Comparison of ENCODE assay signal across 8 cellular contexts in the genomic region with DNA sequence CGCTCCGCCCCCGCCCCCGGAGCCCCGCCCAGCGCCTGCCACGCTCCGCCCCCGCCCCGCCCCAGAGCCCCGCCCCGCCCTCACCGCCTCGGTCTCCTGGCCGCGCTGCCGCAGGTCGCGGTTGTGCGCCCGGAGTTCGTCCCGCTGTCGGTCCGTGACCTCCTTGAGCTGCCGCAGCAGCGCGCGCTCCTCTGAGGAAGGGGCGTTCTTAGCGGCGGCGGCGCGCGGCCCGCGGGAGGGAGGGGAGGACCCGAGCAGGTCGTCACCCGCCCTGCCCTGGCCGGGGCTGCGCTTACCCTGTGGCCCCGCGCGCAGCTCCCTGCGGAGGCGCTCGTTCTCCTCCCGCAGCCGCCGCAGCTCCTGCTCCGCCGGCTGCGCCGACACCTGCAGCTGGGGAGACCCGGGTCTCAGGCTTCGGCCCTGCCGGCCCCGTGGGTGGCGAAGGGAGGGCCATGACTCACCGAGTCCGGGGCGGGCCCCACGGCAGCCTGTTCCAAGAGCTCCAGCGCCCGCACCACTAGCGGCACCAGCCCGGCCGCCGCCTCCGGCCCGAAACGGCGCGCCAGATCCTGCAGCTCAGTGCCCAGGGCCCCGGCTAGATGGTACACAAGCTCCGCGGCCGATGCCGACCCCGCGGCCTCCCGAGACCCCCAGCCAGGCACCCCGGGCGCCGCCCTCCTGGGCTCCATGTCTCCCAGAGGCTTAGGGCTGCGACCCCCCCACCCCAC. TPM values are rescaled to one million over a fixed set of nuclear protein-coding genes. Genes with fewer than 3 reads are reported as not detected.
DNase-seq lines count a peak whose midpoint lies in the region; ATAC-seq lines count a peak whose summit lies in the region.

No MANE protein-coding gene starts in this region.

- H3K4me3 ChIP-seq in effector memory CD4-positive, alpha-beta T cell (ENCODE audit: insufficient read depth, low read depth, low read length, poor library complexity, severe bottlenecking): peak overlapping the region; percentile 68

- intact Hi-C loops in activated CD4-positive, alpha-beta memory T cell treated with anti-CD3 and anti-CD28 coated beads for 36 hours (cut with micrococcal nuclease): loop anchor here (2.0 to 10.0 kb wide), 3 partner anchors 36 to 386 kb away; partner anchors contain the start of genes DPH1 and PRPF8

- H3K27me3 ChIP-seq in effector memory CD4-positive, alpha-beta T cell (replicated peaks; ENCODE audit: control insufficient read depth, insufficient read depth, low read length, poor library complexity, severe bottlenecking): no peaks in the 10 kb centered on the region

- peak; percentile 46 for ATAC-seq in HG02840 (IDR thresholded peaks at IDR 0.05; ENCODE audit: low FRiP score, unreplicated experiment)

- H3K4me1 ChIP-seq in effector memory CD4-positive, alpha-beta T cell (ENCODE audit: control insufficient read depth, insufficient read depth, low read length, poor library complexity, severe bottlenecking): peaks cover 22% of the 10 kb centered on the region

- H3K9me3 ChIP-seq in effector memory CD4-positive, alpha-beta T cell (ENCODE audit: control insufficient read depth, low read length): no peaks in the 10 kb centered on the region

- CTCF ChIA-PET in activated CD4-positive, alpha-beta memory T cell treated with anti-CD3 and anti-CD28 coated beads for 36 hours (lab: Charles Lee): interaction anchor here (0.7 to 2.9 kb wide), 32 partner anchors 12 to 689 kb away, joined by 3 to 31 read pairs (median 4); partner anchors contain the start of genes INPP5K, PITPNA, PRPF8 and RPA1

- H3K27ac ChIP-seq in effector memory CD4-positive, alpha-beta T cell (ENCODE audit: insufficient read depth, low read length, poor library complexity, severe bottlenecking): peak overlapping the region; percentile 66

- peak; percentile 73 for DNase-seq in NCI-H1694 treated with DMSO at 0.1 percent for 48 hours (lab: John Stamatoyannopoulos, UW)
- DNase-seq in NCI-H1694 (lab: John Stamatoyannopoulos, UW): no peak
- peak; percentile 69 for DNase-seq in NCI-H2196 (lab: John Stamatoyannopoulos, UW; ENCODE audit: unreplicated experiment)
- DNase-seq in activated CD4-positive, alpha-beta memory T cell treated with anti-CD3 and anti-CD28 coated beads for 36 hours: peak; percentile 88
- DNase-seq in effector memory CD4-positive, alpha-beta T cell: peak; percentile 69 to 74 (median 71)
- peak; percentile 97 for DNase-seq in mesenteric fat pad (ENCODE audit: low spot score)
- DNase-seq in stimulated activated CD8-positive, alpha-beta memory T cell treated with anti-CD3 and anti-CD28 coated beads, Interleukin-15, amount 100 ng/mL, for 4 hours (ENCODE audit: low read depth in 2 of 2): peak; percentile 54 to 71

- H3K36me3 ChIP-seq in effector memory CD4-positive, alpha-beta T cell (ENCODE audit: control insufficient read depth, insufficient read depth, low read length): peaks cover 44% of the 10 kb centered on the region

- POLR2A ChIA-PET in activated CD4-positive, alpha-beta memory T cell treated with anti-CD3 and anti-CD28 coated beads for 36 hours (lab: Charles Lee): interaction anchor here (0.5 to 2.1 kb wide), 7 partner anchors 16 to 299 kb away, joined by 3 to 9 read pairs (median 4); partner anchors contain the start of genes INPP5K and PRPF8

- peaks cover 29% of the 10 kb centered on the region for H3K36me3 Mint-ChIP-seq in activated CD4-positive, alpha-beta memory T cell treated with anti-CD3 and anti-CD28 coated beads for 36 hours

- H3K27me3 Mint-ChIP-seq in activated CD4-positive, alpha-beta memory T cell treated with anti-CD3 and anti-CD28 coated beads for 36 hours: no peaks in the 10 kb centered on the region

- H3K27ac Mint-ChIP-seq in activated CD4-positive, alpha-beta memory T cell treated with anti-CD3 and anti-CD28 coated beads for 36 hours: no peak overlapping the region

- peak overlapping the region; percentile 48 for H3K4me3 Mint-ChIP-seq in activated CD4-positive, alpha-beta memory T cell treated with anti-CD3 and anti-CD28 coated beads for 36 hours

- no peaks in the 10 kb centered on the region for H3K9me3 Mint-ChIP-seq in activated CD4-positive, alpha-beta memory T cell treated with anti-CD3 and anti-CD28 coated beads for 36 hours

- H3K4me1 Mint-ChIP-seq in activated CD4-positive, alpha-beta memory T cell treated with anti-CD3 and anti-CD28 coated beads for 36 hours (ENCODE audit: low read depth): peaks cover 25% of the 10 kb centered on the region

RNA-seq across cellular contexts. Expression of gene RILP, which starts 0.4 kb away (rescaled TPM):
- 1 to 10 TPM; 5.8 to 6.2 TPM for total RNA-seq in activated CD4-positive, alpha-beta memory T cell treated with anti-CD3 and anti-CD28 coated beads for 36 hours
- total RNA-seq in mesenteric fat pad: 31.4 TPM

RNA-seq across cellular contexts. Expression of gene SCARF1, which starts 3.7 kb away (rescaled TPM):
- 1 to 10 TPM; 2.7 to 3.2 TPM for total RNA-seq in activated CD4-positive, alpha-beta memory T cell treated with anti-CD3 and anti-CD28 coated beads for 36 hours
- total RNA-seq in mesenteric fat pad: 25.7 TPM

RNA-seq across cellular contexts. Expression of gene SLC43A2, which starts 20.6 kb away (rescaled TPM):
- 1 to 10 TPM; 2.0 to 2.2 TPM for total RNA-seq in activated CD4-positive, alpha-beta memory T cell treated with anti-CD3 and anti-CD28 coated beads for 36 hours
- total RNA-seq in mesenteric fat pad: 31.4 TPM

RNA-seq across cellular contexts. Expression of gene PRPF8, which starts 35.4 kb away (rescaled TPM):
- 100 to 1,000 TPM; 370 to 378 TPM for total RNA-seq in activated CD4-positive, alpha-beta memory T cell treated with anti-CD3 and anti-CD28 coated beads for 36 hours
- 225 TPM for total RNA-seq in mesenteric fat pad

Comparison
In these comparisons a context has a peak if more than half of its experiments do, and no peak if none do; other contexts are left out.
1. RNA of gene SLC43A2, which starts 20.6 kb away (total RNA-seq): 31.4 TPM in mesenteric fat pad (single experiment); 2.0 to 2.2 TPM in activated CD4-positive, alpha-beta memory T cell treated with anti-CD3 and anti-CD28 coated beads for 36 hours; every median in the first group is over 10 times any median in the second.